8 cellular contexts compared by ENCODE assay signal in the genomic region with DNA sequence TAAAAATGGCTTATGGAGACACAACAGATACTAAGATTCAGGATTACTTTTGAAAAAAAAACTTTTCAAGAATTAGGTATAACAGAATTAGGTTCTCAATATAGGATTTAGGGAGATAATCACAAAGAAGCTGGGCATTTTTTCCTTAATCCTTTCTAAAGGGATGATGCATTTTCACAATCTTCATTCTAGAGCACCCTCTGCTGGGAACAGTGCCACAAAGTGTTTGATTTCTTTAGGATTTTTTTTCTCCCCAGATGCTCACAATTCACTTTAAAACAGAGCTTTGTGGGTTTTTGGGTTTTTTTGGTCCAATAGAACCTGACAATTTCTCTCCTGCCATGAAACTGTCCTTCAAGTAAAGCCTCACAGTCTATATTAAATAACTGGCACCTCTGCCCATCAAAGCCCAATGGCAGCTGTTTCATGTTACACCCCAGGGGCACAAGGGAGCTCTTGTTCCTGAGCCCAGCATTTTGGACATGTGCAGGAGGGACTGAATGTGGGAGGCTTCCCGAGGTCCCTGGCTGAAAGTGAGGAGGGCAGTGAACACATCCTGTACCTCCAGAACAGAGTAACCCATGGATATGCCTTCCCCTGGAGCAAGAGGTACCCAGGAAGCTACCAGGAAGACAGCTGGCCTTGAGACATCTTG. TPM values are rescaled to one million over a fixed set of nuclear protein-coding genes. Genes with fewer than 3 reads are reported as not detected.
DNase-seq lines count a peak whose midpoint lies in the region; ATAC-seq, FAIRE-seq and TF ChIP-seq lines count a peak whose summit lies in the region.
"Had no signal": no experiment of that assay in that cellular context is flagged by ENCODE, and none has a peak within 500 bp of the region (broad histone marks: within the 10 kb centered on the region; RNA-seq: fewer than 3 reads in every experiment).

No MANE protein-coding gene starts in this region.

- peaks cover 0 to 3% of the 10 kb centered on the region in 2 donors for H3K4me1 Mint-ChIP-seq in stimulated activated naive B cell treated with anti-CD40 and anti-IgM and Interleukin-4, amounts not matched to agents 10 μg/mL and 1 μg/mL and 100 μg/mL, for 72 hours

- no peak overlapping the region for H2BK12ac ChIP-seq in H1 (ENCODE audit: low read depth, low read length)

- no peaks in the 10 kb centered on the region for H3K9me3 ChIP-seq in H1 (ENCODE audit: insufficient read depth in 2 of 2, low read depth in 1 of 2, low read length in 1 of 2)
- no peaks in the 10 kb centered on the region for H3K9me3 ChIP-seq in psoas muscle
- no peaks in the 10 kb centered on the region for H3K9me3 ChIP-seq in pancreas

- H3K79me1 ChIP-seq in H1 (ENCODE audit: low read depth, low read length) = no peaks in the 10 kb centered on the region; the same call in 1 of the 2 replicates

- no peak overlapping the region for H3K18ac ChIP-seq in H1 (ENCODE audit: extremely low read depth, low read length)

- H3K27ac ChIP-seq in H1 (ENCODE audit: low read depth, low read length) (no peak overlapping the region), psoas muscle (peak overlapping the region; percentile 72), pancreas (no peak overlapping the region)

- no peaks in the 10 kb centered on the region for H3K23me2 ChIP-seq in H1 (ENCODE audit: low read depth, low read length)

- H3K9me3 Mint-ChIP-seq in stimulated activated naive B cell treated with anti-CD40 and anti-IgM and Interleukin-4, amounts not matched to agents 10 μg/mL and 1 μg/mL and 100 μg/mL, for 72 hours = no peaks in the 10 kb centered on the region
- H3K9me3 Mint-ChIP-seq: IgD-negative memory B cell had no signal

- 85% methylated on average over 1 of the region's 1 CpG; no CpG with 5 or more reads in 1 of the 2 experiments for WGBS in H1 (ENCODE audit: extremely low coverage in 1 of 2, insufficient coverage in 1 of 2, insufficient read length in 1 of 2, insufficient replicate concordance in 2 of 2, low coverage in 1 of 2, low lambda C conversion rate in 2 of 2, missing lambda C conversion rate in 1 of 2), 2 experiments
- WGBS in psoas muscle, 3 donors = 6 to 13% (median 11%) methylated on average over 1 of the region's 1 CpG
- 34 to 62% methylated on average over 1 of the region's 1 CpG for WGBS in pancreas, 2 donors

- H2BK5ac ChIP-seq in H1 (ENCODE audit: low read depth, low read length) = no peak overlapping the region

- H4K20me1 ChIP-seq in H1 (replicated peaks in 1 of 2; ENCODE audit: control insufficient read depth in 1 of 2, insufficient read depth in 2 of 2, low read length in 2 of 2) = peaks cover 0 to 1% of the 10 kb centered on the region in 2 experiments

- no peak for FAIRE-seq in H1 (lab: Jason Lieb, UNC)
- no peak for FAIRE-seq in pancreas (lab: Jason Lieb, UNC)

- H2BK20ac ChIP-seq in H1 (ENCODE audit: low read length) = no peak overlapping the region

- H3K27me3 ChIP-seq in H1 (replicated peaks in 1 of 4; ENCODE audit: control insufficient read depth in 3 of 4, extremely low read depth in 1 of 4, insufficient read depth in 3 of 4, low read length in 3 of 4) = peaks cover 0 to 1% (median 0%) of the 10 kb centered on the region in 4 experiments; a peak in 1 of 7 replicates
- H3K27me3 ChIP-seq in psoas muscle (ENCODE audit: insufficient read depth in 3 of 3, low read length in 2 of 3) = no peaks in the 10 kb centered on the region
- no peaks in the 10 kb centered on the region for H3K27me3 ChIP-seq in pancreas

- ATAC-seq in psoas muscle (peak in 3 of 4 donors; percentile 53 to 76 (median 64)), pancreas (no peak)
- no peak for ATAC-seq in stimulated activated naive B cell treated with anti-CD40 and anti-IgM and Interleukin-4, amounts not matched to agents 10 μg/mL and 1 μg/mL and 100 μg/mL, for 72 hours (replicated peaks)

- H3K4me3 ChIP-seq in H1 (ENCODE audit: extremely low read depth in 1 of 4, insufficient read depth in 2 of 4, low read depth in 3 of 4, low read length in 4 of 4) (no peak overlapping the region), psoas muscle (no peak overlapping the region), pancreas (no peak overlapping the region)

- intact Hi-C loops in psoas muscle (cut with DNase I) (loop anchor here (5.0 kb wide), 3 partner anchors 41 to 226 kb away; a partner anchor contains a TSS), pancreas (cut with DNase I) (no loop called here)

- no peaks in the 10 kb centered on the region for H3K79me2 ChIP-seq in H1 (ENCODE audit: control insufficient read depth in 1 of 2, insufficient read depth in 2 of 2, low read length in 2 of 2)

- no peak for TF ChIP-seq EP300 in H1 (IDR thresholded peaks at IDR 0.05; ENCODE audit: borderline replicate concordance in 1 of 2, low read depth in 2 of 2, low read length in 2 of 2)

- DNase-seq in GM13977 (ENCODE audit: low spot score) (no peak), NCI-H2227 treated with DMSO at 0.1 percent for 48 hours (lab: John Stamatoyannopoulos, UW) (peak; percentile 34), H1 (ENCODE audit: low read depth in 1 of 2, low spot score in 2 of 2) (no peak), psoas muscle (no peak), T-helper 1 cell (no peak), pancreas (no peak)
- no peak for DNase-seq in stimulated activated naive B cell treated with anti-CD40 and anti-IgM and Interleukin-4, amounts not matched to agents 10 μg/mL and 1 μg/mL and 100 μg/mL, for 72 hours

- H2BK15ac ChIP-seq in H1 (ENCODE audit: low read length) = no peak overlapping the region

- peak; percentile 22 for TF ChIP-seq CTCF in GM13977 (IDR thresholded peaks at IDR 0.05; ENCODE audit: extremely low read depth, insufficient read depth, missing control alignments)
- TF ChIP-seq CTCF in H1 (IDR thresholded peaks at IDR 0.05; ENCODE audit: control extremely low read depth in 1 of 3, insufficient read depth in 1 of 3, low read depth in 1 of 3, low read length in 3 of 3) = peak in 2 of 3 experiments; percentile 14 to 15; a peak in 2 of 4 replicates
- TF ChIP-seq CTCF in psoas muscle (IDR thresholded peaks at IDR 0.05) = peak; percentile 36
- TF ChIP-seq CTCF in pancreas (IDR thresholded peaks at IDR 0.05) = no peak

- no peak overlapping the region for H2AK5ac ChIP-seq in H1 (ENCODE audit: low read depth, low read length)

- H3K4me1 ChIP-seq in H1 (replicated peaks in 1 of 4; ENCODE audit: control insufficient read depth in 3 of 4, insufficient read depth in 4 of 4, low read length in 3 of 4) (no peaks in the 10 kb centered on the region), psoas muscle (peaks cover 29% of the 10 kb centered on the region), pancreas (no peaks in the 10 kb centered on the region)

- no peak overlapping the region for H3K27ac Mint-ChIP-seq in stimulated activated naive B cell treated with anti-CD40 and anti-IgM and Interleukin-4, amounts not matched to agents 10 μg/mL and 1 μg/mL and 100 μg/mL, for 72 hours

- no peak overlapping the region for H3K14ac ChIP-seq in H1 (ENCODE audit: insufficient read length)

- H3K56ac ChIP-seq in H1 (replicated peaks; ENCODE audit: insufficient read length, low read depth, low read length) = no peak overlapping the region

- no peak overlapping the region for H3K9ac ChIP-seq in H1 (replicated peaks in 1 of 4; ENCODE audit: extremely low read depth in 1 of 4, low read depth in 3 of 4, low read length in 3 of 4)

- in situ Hi-C loops in GM13977 (cut with MboI; ENCODE audit: low pct_unique_long_range_greater_than_20kb, low sequenced_read_pairs, unreplicated experiment) = no loop called here

- TF ChIP-seq RAD21 in H1 (IDR thresholded peaks at IDR 0.05 in 1 of 2, conservative IDR thresholded peaks at IDR 0.05 in 1 of 2; ENCODE audit: low read depth in 2 of 2, low read length in 2 of 2) = peak; percentile 46 to 49

- H3K36me3 Mint-ChIP-seq in stimulated activated naive B cell treated with anti-CD40 and anti-IgM and Interleukin-4, amounts not matched to agents 10 μg/mL and 1 μg/mL and 100 μg/mL, for 72 hours = peaks cover 41 to 64% of the 10 kb centered on the region in 2 donors

- H4K8ac ChIP-seq in H1 (ENCODE audit: extremely low read depth, insufficient read depth, low read length) = no peak overlapping the region

- H3K36me3 ChIP-seq in H1 (ENCODE audit: control insufficient read depth in 2 of 4, insufficient read depth in 4 of 4, low read length in 3 of 4) = peaks cover 2 to 12% (median 9%) of the 10 kb centered on the region in 4 experiments; a peak in 7 of 8 replicates
- H3K36me3 ChIP-seq in psoas muscle (ENCODE audit: insufficient read depth in 1 of 2, low read depth in 1 of 2) = peaks cover 3 to 42% of the 10 kb centered on the region in 2 donors
- H3K36me3 ChIP-seq in pancreas = peaks cover 0 to 7% (median 0%) of the 10 kb centered on the region in 3 donors

- CTCF ChIA-PET in H1 (lab: Charles Lee; ENCODE audit: partially characterized antibody) = interaction anchor here (0.5 to 6.0 kb wide), 26 partner anchors 10 to 274 kb away, joined by 3 to 47 read pairs (median 5); a partner anchor contains a TSS

- H3K4ac ChIP-seq in H1 (replicated peaks; ENCODE audit: insufficient read length, low read depth, low read length) = no peak overlapping the region

- POLR2A ChIA-PET in H1 (lab: Charles Lee; ENCODE audit: partially characterized antibody) = interaction anchor here (1.5 kb wide), 1 partner anchor 40 kb away, joined by 4 read pairs; a partner anchor contains a TSS

- no peak overlapping the region for H2AFZ ChIP-seq in H1 (ENCODE audit: low read length)

- H4K5ac ChIP-seq in H1 (ENCODE audit: insufficient read length, low read depth, low read length) = no peak overlapping the region

- H3K27me3 Mint-ChIP-seq in stimulated activated naive B cell treated with anti-CD40 and anti-IgM and Interleukin-4, amounts not matched to agents 10 μg/mL and 1 μg/mL and 100 μg/mL, for 72 hours = no peaks in the 10 kb centered on the region
- H3K27me3 Mint-ChIP-seq: IgD-negative memory B cell had no signal

- H4K91ac ChIP-seq in H1 (replicated peaks; ENCODE audit: insufficient read length, low read length) = no peak overlapping the region

- H3K4me3 Mint-ChIP-seq in stimulated activated naive B cell treated with anti-CD40 and anti-IgM and Interleukin-4, amounts not matched to agents 10 μg/mL and 1 μg/mL and 100 μg/mL, for 72 hours = no peak overlapping the region
- H3K4me3 Mint-ChIP-seq: IgD-negative memory B cell had no signal

- no peak overlapping the region for H3K4me2 ChIP-seq in H1 (ENCODE audit: insufficient read depth in 1 of 2, low read depth in 2 of 2, low read length in 2 of 2)

- no peak overlapping the region for H3K23ac ChIP-seq in H1 (ENCODE audit: insufficient read length)

- no peak for TF ChIP-seq POLR2A in H1 (IDR thresholded peaks at IDR 0.05; ENCODE audit: control extremely low read depth in 1 of 2, low read depth in 2 of 2, low read length in 2 of 2)

- no peak overlapping the region for H2BK120ac ChIP-seq in H1 (replicated peaks; ENCODE audit: low read depth, low read length)

RNA-seq across cellular contexts. Expression of a gene that starts 39.7 kb away (rescaled TPM):
- total RNA-seq in H1 (2021; fragmentation: NEBNext Ultra II Directional; extraction: Animal tissue kit (Norgen Biotek cat#: 25700)) = 67.8 and 70.0 TPM in 2 replicates
- polyA plus RNA-seq in H1 (2011; rRNA removed) (20.2 and 26.8 TPM in 2 replicates), psoas muscle (10 to 100 TPM; 31.4 to 66.8 (median 45.7) TPM), pancreas (1 to 10 TPM; 7.6 to 9.5 TPM)
- 28.5 TPM for polyA plus RNA-seq in H1 (2011; cell fraction: cytosol; rRNA removed)
- polyA plus RNA-seq in H1 (2011; cell fraction: nucleus; rRNA removed) = 26.0 TPM
- polyA plus RNA-seq in H1 (2012, experiment 1 of 2) = 48.8 to 52.7 TPM (median 52.5 TPM) in 4 replicates
- 18.2 TPM for polyA plus RNA-seq in H1 (2012, experiment 2 of 2)
- 50.1 TPM for polyA plus RNA-seq in H1 (2013, experiment 1 of 2)
- polyA plus RNA-seq in H1 (2013, experiment 2 of 2) = 49.3 TPM
- polyA minus RNA-seq in H1 (2011; rRNA and poly(A)+ RNA removed) = 41.0 and 42.6 TPM in 2 replicates
- polyA minus RNA-seq in H1 (2011; cell fraction: cytosol; rRNA and poly(A)+ RNA removed) = 32.4 TPM
- polyA minus RNA-seq in H1 (2011; cell fraction: nucleus; rRNA and poly(A)+ RNA removed) = 36.4 TPM
- total RNA-seq in psoas muscle (10 to 100 TPM; 44.7 to 67.0 (median 55.0) TPM), pancreas (10 to 100 TPM in 4 of 6 donors, 1 to 10 TPM in 2; 8.4 to 16.5 (median 13.7) TPM)

Comparison
In these comparisons a context has a peak if more than half of its experiments do, and no peak if none do; other contexts are left out.
1. CTCF ChIP-seq: peak in GM13977 (single experiment), H1 (2 of 3) and psoas muscle (single experiment); none in pancreas (0 of 4).
2. ATAC-seq: peak in psoas muscle (3 of 4); none in pancreas (0 of 4) and stimulated activated naive B cell treated with anti-CD40 and anti-IgM and Interleukin-4, amounts not matched to agents 10 μg/mL and 1 μg/mL and 100 μg/mL, for 72 hours (0 of 2).
3. intact Hi-C loops: an anchor here in psoas muscle (5.0 kb wide); none called in pancreas.